1 cellular context compared by ENCODE assay signal in the genomic region with DNA sequence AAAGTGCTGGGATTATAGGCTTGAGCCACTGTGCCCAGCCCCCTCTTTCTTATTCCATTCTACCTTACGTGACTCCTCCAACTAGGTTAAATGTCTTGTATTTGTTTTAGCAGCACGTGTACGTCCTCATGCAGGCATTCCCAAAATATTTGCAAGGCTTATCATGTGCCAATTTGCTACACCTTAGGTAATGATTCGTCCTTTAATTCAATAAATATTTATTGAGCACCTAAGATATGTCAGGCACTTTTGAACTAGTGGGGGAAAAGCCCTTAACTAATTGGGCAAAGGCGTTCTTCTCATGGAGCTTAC.
TF ChIP-seq lines count a peak whose summit lies in the region.

No MANE protein-coding gene starts in this region.

TF ChIP-seq in GM23338, 12 proteins besides CTCF, POLR2A, EP300 and RAD21 (continued from another document):
- TF ChIP-seq, protein P1, sequence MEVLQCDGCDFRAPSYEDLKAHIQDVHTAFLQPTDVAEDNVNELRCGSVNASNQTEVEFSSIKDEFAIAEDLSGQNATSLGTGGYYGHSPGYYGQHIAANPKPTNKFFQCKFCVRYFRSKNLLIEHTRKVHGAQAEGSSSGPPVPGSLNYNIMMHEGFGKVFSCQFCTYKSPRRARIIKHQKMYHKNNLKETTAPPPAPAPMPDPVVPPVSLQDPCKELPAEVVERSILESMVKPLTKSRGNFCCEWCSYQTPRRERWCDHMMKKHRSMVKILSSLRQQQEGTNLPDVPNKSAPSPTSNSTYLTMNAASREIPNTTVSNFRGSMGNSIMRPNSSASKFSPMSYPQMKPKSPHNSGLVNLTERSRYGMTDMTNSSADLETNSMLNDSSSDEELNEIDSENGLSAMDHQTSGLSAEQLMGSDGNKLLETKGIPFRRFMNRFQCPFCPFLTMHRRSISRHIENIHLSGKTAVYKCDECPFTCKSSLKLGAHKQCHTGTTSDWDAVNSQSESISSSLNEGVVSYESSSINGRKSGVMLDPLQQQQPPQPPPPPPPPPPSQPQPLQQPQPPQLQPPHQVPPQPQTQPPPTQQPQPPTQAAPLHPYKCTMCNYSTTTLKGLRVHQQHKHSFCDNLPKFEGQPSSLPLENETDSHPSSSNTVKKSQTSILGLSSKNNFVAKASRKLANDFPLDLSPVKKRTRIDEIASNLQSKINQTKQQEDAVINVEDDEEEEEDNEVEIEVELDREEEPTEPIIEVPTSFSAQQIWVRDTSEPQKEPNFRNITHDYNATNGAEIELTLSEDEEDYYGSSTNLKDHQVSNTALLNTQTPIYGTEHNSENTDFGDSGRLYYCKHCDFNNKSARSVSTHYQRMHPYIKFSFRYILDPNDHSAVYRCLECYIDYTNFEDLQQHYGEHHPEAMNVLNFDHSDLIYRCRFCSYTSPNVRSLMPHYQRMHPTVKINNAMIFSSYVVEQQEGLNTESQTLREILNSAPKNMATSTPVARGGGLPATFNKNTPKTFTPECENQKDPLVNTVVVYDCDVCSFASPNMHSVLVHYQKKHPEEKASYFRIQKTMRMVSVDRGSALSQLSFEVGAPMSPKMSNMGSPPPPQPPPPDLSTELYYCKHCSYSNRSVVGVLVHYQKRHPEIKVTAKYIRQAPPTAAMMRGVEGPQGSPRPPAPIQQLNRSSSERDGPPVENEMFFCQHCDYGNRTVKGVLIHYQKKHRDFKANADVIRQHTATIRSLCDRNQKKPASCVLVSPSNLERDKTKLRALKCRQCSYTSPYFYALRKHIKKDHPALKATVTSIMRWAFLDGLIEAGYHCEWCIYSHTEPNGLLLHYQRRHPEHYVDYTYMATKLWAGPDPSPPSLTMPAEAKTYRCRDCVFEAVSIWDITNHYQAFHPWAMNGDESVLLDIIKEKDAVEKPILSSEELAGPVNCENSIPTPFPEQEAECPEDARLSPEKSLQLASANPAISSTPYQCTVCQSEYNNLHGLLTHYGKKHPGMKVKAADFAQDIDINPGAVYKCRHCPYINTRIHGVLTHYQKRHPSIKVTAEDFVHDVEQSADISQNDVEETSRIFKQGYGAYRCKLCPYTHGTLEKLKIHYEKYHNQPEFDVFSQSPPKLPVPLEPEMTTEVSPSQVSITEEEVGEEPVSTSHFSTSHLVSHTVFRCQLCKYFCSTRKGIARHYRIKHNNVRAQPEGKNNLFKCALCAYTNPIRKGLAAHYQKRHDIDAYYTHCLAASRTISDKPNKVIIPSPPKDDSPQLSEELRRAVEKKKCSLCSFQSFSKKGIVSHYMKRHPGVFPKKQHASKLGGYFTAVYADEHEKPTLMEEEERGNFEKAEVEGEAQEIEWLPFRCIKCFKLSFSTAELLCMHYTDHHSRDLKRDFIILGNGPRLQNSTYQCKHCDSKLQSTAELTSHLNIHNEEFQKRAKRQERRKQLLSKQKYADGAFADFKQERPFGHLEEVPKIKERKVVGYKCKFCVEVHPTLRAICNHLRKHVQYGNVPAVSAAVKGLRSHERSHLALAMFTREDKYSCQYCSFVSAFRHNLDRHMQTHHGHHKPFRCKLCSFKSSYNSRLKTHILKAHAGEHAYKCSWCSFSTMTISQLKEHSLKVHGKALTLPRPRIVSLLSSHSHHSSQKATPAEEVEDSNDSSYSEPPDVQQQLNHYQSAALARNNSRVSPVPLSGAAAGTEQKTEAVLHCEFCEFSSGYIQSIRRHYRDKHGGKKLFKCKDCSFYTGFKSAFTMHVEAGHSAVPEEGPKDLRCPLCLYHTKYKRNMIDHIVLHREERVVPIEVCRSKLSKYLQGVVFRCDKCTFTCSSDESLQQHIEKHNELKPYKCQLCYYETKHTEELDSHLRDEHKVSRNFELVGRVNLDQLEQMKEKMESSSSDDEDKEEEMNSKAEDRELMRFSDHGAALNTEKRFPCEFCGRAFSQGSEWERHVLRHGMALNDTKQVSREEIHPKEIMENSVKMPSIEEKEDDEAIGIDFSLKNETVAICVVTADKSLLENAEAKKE (CRISPR knock-in tag; IDR thresholded peaks at IDR 0.05), result no peak
- TF ChIP-seq POLR2AphosphoS5 (IDR thresholded peaks at IDR 0.05; ENCODE audit: low read depth) (no peak), STAT1 (IDR thresholded peaks at IDR 0.05; ENCODE audit: unreplicated experiment) (no peak), ZNF114 (CRISPR knock-in tag; IDR thresholded peaks at IDR 0.05) (no peak), JUNB (IDR thresholded peaks at IDR 0.05; ENCODE audit: unreplicated experiment) (no peak), NANOG (IDR thresholded peaks at IDR 0.05; ENCODE audit: borderline replicate concordance) (no peak), EZH2phosphoT487 (IDR thresholded peaks at IDR 0.05; ENCODE audit: unreplicated experiment) (no peak)
- TF ChIP-seq, protein P2, sequence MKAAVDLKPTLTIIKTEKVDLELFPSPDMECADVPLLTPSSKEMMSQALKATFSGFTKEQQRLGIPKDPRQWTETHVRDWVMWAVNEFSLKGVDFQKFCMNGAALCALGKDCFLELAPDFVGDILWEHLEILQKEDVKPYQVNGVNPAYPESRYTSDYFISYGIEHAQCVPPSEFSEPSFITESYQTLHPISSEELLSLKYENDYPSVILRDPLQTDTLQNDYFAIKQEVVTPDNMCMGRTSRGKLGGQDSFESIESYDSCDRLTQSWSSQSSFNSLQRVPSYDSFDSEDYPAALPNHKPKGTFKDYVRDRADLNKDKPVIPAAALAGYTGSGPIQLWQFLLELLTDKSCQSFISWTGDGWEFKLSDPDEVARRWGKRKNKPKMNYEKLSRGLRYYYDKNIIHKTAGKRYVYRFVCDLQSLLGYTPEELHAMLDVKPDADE (IDR thresholded peaks at IDR 0.05), result no peak
- TF ChIP-seq, protein P3, sequence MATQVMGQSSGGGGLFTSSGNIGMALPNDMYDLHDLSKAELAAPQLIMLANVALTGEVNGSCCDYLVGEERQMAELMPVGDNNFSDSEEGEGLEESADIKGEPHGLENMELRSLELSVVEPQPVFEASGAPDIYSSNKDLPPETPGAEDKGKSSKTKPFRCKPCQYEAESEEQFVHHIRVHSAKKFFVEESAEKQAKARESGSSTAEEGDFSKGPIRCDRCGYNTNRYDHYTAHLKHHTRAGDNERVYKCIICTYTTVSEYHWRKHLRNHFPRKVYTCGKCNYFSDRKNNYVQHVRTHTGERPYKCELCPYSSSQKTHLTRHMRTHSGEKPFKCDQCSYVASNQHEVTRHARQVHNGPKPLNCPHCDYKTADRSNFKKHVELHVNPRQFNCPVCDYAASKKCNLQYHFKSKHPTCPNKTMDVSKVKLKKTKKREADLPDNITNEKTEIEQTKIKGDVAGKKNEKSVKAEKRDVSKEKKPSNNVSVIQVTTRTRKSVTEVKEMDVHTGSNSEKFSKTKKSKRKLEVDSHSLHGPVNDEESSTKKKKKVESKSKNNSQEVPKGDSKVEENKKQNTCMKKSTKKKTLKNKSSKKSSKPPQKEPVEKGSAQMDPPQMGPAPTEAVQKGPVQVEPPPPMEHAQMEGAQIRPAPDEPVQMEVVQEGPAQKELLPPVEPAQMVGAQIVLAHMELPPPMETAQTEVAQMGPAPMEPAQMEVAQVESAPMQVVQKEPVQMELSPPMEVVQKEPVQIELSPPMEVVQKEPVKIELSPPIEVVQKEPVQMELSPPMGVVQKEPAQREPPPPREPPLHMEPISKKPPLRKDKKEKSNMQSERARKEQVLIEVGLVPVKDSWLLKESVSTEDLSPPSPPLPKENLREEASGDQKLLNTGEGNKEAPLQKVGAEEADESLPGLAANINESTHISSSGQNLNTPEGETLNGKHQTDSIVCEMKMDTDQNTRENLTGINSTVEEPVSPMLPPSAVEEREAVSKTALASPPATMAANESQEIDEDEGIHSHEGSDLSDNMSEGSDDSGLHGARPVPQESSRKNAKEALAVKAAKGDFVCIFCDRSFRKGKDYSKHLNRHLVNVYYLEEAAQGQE (IDR thresholded peaks at IDR 0.05; ENCODE audit: unreplicated experiment), result no peak
